ENCODE assay signal across 27 cellular contexts in genomic region chr3:163218336-163218735, GRCh38.
"Had no signal": no experiment of that assay in that cellular context is flagged by ENCODE, and none has a peak within 500 bp of the region (broad histone marks: within the 10 kb centered on the region; RNA-seq: fewer than 3 reads in every experiment).

No MANE protein-coding gene starts in this region.

- H3K4me3 ChIP-seq: K562, SJSA1 had no signal

- H3K36me3 ChIP-seq: SJSA1 had no signal

- H3K4me1 Mint-ChIP-seq: activated naive CD4-positive, alpha-beta T cell treated with anti-CD3 and anti-CD28 coated beads, Interleukin-2, amount 10 ng/mL, durations not matched to agents 7 days and 5 days; activated naive CD8-positive, alpha-beta T cell treated with anti-CD3 and anti-CD28 coated beads for 36 hours; T-helper 17 cell had no signal

- H3K4me3 Mint-ChIP-seq: activated CD8-positive, alpha-beta T cell treated with anti-CD3 and anti-CD28 coated beads for 36 hours; activated naive CD4-positive, alpha-beta T cell treated with anti-CD3 and anti-CD28 coated beads, Interleukin-2, amount 10 ng/mL, durations not matched to agents 7 days and 5 days; activated naive CD8-positive, alpha-beta T cell treated with anti-CD3 and anti-CD28 coated beads for 36 hours; activated T-cell treated with anti-CD3 and anti-CD28 coated beads, Interleukin-2, amount 50 U/mL, for 72 hours; T-helper 17 cell had no signal

- H3K36me3 Mint-ChIP-seq: activated naive CD4-positive, alpha-beta T cell treated with anti-CD3 and anti-CD28 coated beads, Interleukin-2, amount 10 ng/mL, durations not matched to agents 7 days and 5 days; activated naive CD8-positive, alpha-beta T cell treated with anti-CD3 and anti-CD28 coated beads for 36 hours had no signal

- DNase-seq: activated CD4-positive, CD25-positive, alpha-beta regulatory T cell; activated CD8-positive, alpha-beta memory T cell treated with anti-CD3 and anti-CD28 coated beads, Interleukin-2, amount 50 U/mL, for 4 hours; activated CD8-positive, alpha-beta T cell treated with anti-CD3 and anti-CD28 coated beads for 36 hours; activated gamma-delta T cell treated with Interleukin-2 at 50 U/mL for 16 hours; activated naive CD4-positive, alpha-beta T cell treated with anti-CD3 and anti-CD28 coated beads, Interleukin-2, amount 10 ng/mL, durations not matched to agents 7 days and 5 days; activated naive CD8-positive, alpha-beta T cell treated with anti-CD3 and anti-CD28 coated beads for 36 hours; activated T-cell treated with anti-CD3 and anti-CD28 coated beads, Interleukin-2, amount 50 U/mL, for 72 hours; anterior cingulate cortex; Karpas-422; NCI-H1092 treated with DMSO at 0.1 percent for 48 hours; NCI-H1417 treated with DMSO at 0.1 percent for 48 hours; NCI-H1694; NCI-H2029; NCI-H2107; NCI-H2171 treated with DMSO at 0.1 percent for 48 hours; NCI-H226; NCI-H526; NCI-H774; PC-3; SHP77; T-helper 17 cell; T1000 had no signal

- ATAC-seq: activated CD8-positive, alpha-beta T cell treated with anti-CD3 and anti-CD28 coated beads for 36 hours; activated T-cell treated with anti-CD3 and anti-CD28 coated beads, Interleukin-2, amount 50 U/mL, for 72 hours; K562; PC-3; SK-N-SH treated with all-trans-retinoic acid at 6 μM for 48 hours; T-helper 17 cell had no signal

- H3K27ac ChIP-seq: SJSA1, VCaP had no signal

- H3K27me3 Mint-ChIP-seq: activated CD8-positive, alpha-beta T cell treated with anti-CD3 and anti-CD28 coated beads for 36 hours; activated naive CD4-positive, alpha-beta T cell treated with anti-CD3 and anti-CD28 coated beads, Interleukin-2, amount 10 ng/mL, durations not matched to agents 7 days and 5 days; activated naive CD8-positive, alpha-beta T cell treated with anti-CD3 and anti-CD28 coated beads for 36 hours; T-helper 17 cell had no signal

- H3K27me3 ChIP-seq: SJSA1 had no signal

- H3K4me1 ChIP-seq: SJSA1 had no signal

- H3K27ac Mint-ChIP-seq: activated CD8-positive, alpha-beta T cell treated with anti-CD3 and anti-CD28 coated beads for 36 hours; activated naive CD4-positive, alpha-beta T cell treated with anti-CD3 and anti-CD28 coated beads, Interleukin-2, amount 10 ng/mL, durations not matched to agents 7 days and 5 days; activated naive CD8-positive, alpha-beta T cell treated with anti-CD3 and anti-CD28 coated beads for 36 hours; activated T-cell treated with anti-CD3 and anti-CD28 coated beads, Interleukin-2, amount 50 U/mL, for 72 hours; activated T-helper 2 cell treated with anti-CD3 and anti-CD28 coated beads, Interferon-gamma antibody, Interleukin-2, Interleukin-4, amounts not matched to agents 10 μg/mL and 5 μg/mL and 100 μg/mL, durations not matched to agents 14 hours and 24 hours and 36 hours; T-helper 17 cell had no signal
